Comparison of ENCODE assay signal across 8 cellular contexts in the genomic region with DNA sequence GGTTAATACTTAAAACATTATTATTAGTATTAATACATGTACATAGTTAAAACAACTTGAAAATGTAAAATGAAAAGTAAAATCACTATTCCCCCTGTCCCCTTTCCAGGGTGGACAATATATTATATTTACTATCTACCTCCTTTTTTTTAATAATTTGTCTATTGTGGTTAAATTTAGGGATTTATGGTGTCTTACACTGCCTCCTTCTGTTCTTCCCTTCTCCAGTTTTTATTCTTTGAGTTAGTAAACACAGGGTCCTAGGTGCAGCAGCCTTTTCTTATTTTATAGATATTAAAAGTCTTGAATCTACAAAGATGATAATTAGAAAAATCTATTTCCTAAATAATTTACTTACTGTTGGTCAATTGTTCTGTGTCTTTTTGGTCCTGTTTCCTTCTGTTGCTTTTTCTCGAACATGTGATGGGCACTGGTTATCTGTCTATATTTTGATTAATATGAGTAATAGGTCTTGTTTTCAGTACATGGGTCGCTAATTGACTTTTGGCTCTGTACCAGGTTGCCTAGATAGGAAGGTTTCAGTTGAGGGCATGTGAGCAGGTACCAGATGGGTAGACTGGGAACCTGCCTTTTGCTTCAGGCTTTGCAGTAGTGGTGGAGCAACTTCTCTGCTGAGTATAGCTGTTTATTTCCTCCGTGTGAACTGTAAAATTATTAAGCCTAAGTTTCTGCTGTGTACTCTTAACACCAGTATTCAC. TPM values are rescaled to one million over a fixed set of nuclear protein-coding genes. Genes with fewer than 3 reads are reported as not detected.
DNase-seq lines count a peak whose midpoint lies in the region; ATAC-seq, FAIRE-seq and TF ChIP-seq lines count a peak whose summit lies in the region.

No MANE protein-coding gene starts in this region.

- ATAC-seq in GM19467 (IDR thresholded peaks at IDR 0.05; ENCODE audit: unreplicated experiment) (no peak), GM21447 (IDR thresholded peaks at IDR 0.05; ENCODE audit: unreplicated experiment) (no peak)

- DNase-seq in OCI-M1 (lab: John Stamatoyannopoulos, UW) (peak; percentile 65), endothelial cell (ENCODE audit: low spot score) (no peak)
- no peak for DNase-seq in activated CD4-positive, CD25-positive, alpha-beta regulatory T cell treated with anti-CD3 and anti-CD28 coated beads, Interleukin-2, amount 50 U/mL, for 72 hours

- H3K9me3 Mint-ChIP-seq in endothelial cell (ENCODE audit: unreplicated experiment) = peaks cover 9% of the 10 kb centered on the region

- H3K9me3 ChIP-seq in neutrophil = no peaks in the 10 kb centered on the region

- H3K4me3 ChIP-seq in GM08714 (ENCODE audit: low read length) (peak overlapping the region; percentile 87), neutrophil (ENCODE audit: low read depth in 1 of 2, low read length in 1 of 2) (peak overlapping the region; percentile 72 to 96)

- H3K36me3 ChIP-seq in neutrophil = no peaks in the 10 kb centered on the region

- peaks cover 5% of the 10 kb centered on the region for H3K27me3 Mint-ChIP-seq in endothelial cell (ENCODE audit: unreplicated experiment)

- FAIRE-seq in A204.1 (lab: Jason Lieb, UNC) = peak; percentile 14

- peak overlapping the region; percentile 98 for H3K27ac Mint-ChIP-seq in endothelial cell (ENCODE audit: unreplicated experiment)

- peaks cover 10 to 18% of the 10 kb centered on the region in 2 experiments for H3K4me1 ChIP-seq in neutrophil (ENCODE audit: control insufficient read depth in 1 of 2, insufficient read depth in 1 of 2, low read depth in 1 of 2, low read length in 1 of 2)

- H3K4me1 Mint-ChIP-seq in endothelial cell (ENCODE audit: unreplicated experiment) = peaks cover 17% of the 10 kb centered on the region

- H3K27me3 ChIP-seq in neutrophil = no peaks in the 10 kb centered on the region

- no peaks in the 10 kb centered on the region for H3K36me3 Mint-ChIP-seq in endothelial cell (ENCODE audit: low read depth, unreplicated experiment)

- peak overlapping the region; percentile 99 for H3K4me3 Mint-ChIP-seq in endothelial cell (ENCODE audit: unreplicated experiment)

- TF ChIP-seq CTCF in endothelial cell (IDR thresholded peaks at IDR 0.05; ENCODE audit: unreplicated experiment) = no peak
- no peak for TF ChIP-seq CTCF in neutrophil (IDR thresholded peaks at IDR 0.05)

- H3K27ac ChIP-seq in neutrophil = no peak overlapping the region

RNA-seq across cellular contexts. Expression of a gene that starts 1.1 kb away (rescaled TPM):
- 16.6 TPM for total RNA-seq in endothelial cell (ENCODE audit: unreplicated experiment)

RNA-seq across cellular contexts. Expression of a gene that starts 32.5 kb away (rescaled TPM):
- total RNA-seq in endothelial cell (ENCODE audit: unreplicated experiment) = 27.2 TPM
